In the genomic region with DNA sequence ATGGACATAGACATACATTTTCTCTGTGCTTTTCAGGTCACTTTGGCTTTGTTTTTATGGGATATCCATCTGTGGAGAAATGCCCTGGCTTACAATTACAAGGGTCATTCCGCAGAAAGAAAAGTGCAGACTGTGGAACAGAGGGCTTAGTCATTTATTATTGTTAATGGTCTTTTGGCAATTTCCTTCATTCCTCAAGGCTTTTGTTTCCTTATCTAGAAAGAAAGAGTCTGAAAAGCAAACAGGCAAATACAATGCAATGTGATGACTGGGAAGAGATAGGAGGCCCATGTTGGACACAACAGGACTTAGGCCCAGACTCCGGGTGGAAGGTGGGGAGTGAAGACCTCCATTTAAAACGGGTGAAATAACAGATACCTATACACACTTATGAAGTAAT, we compare ENCODE assay signal across 16 cellular contexts.
DNase-seq lines count a peak whose midpoint lies in the region; ATAC-seq and TF ChIP-seq lines count a peak whose summit lies in the region.
"Had no signal": no experiment of that assay in that cellular context is flagged by ENCODE, and none has a peak within 500 bp of the region (broad histone marks: within the 10 kb centered on the region; RNA-seq: fewer than 3 reads in every experiment).

No MANE protein-coding gene starts in this region.

- no peaks in the 10 kb centered on the region for H3K9me3 Mint-ChIP-seq in chondrocyte (ENCODE audit: low read depth)
- no peaks in the 10 kb centered on the region for H3K9me3 Mint-ChIP-seq in stimulated activated memory B cell treated with anti-CD40 and anti-IgM and Interleukin-4, amounts not matched to agents 10 μg/mL and 1 μg/mL and 100 μg/mL, for 72 hours
- H3K9me3 Mint-ChIP-seq: natural killer cell; T-helper 2 cell treated with Interferon-gamma antibody and Interleukin-4, amounts not matched to agents 5 μg/mL and 100 μg/mL, for 36 hours had no signal

- H3K4me1 Mint-ChIP-seq in chondrocyte (ENCODE audit: low read depth), result peaks cover 24% of the 10 kb centered on the region
- no peaks in the 10 kb centered on the region for H3K4me1 Mint-ChIP-seq in stimulated activated memory B cell treated with anti-CD40 and anti-IgM and Interleukin-4, amounts not matched to agents 10 μg/mL and 1 μg/mL and 100 μg/mL, for 72 hours
- H3K4me1 Mint-ChIP-seq: natural killer cell had no signal

- no peak overlapping the region for H3K4me3 Mint-ChIP-seq in chondrocyte (ENCODE audit: unreplicated experiment)
- no peak overlapping the region for H3K4me3 Mint-ChIP-seq in stimulated activated memory B cell treated with anti-CD40 and anti-IgM and Interleukin-4, amounts not matched to agents 10 μg/mL and 1 μg/mL and 100 μg/mL, for 72 hours
- H3K4me3 Mint-ChIP-seq: natural killer cell; T-helper 2 cell treated with Interferon-gamma antibody and Interleukin-4, amounts not matched to agents 5 μg/mL and 100 μg/mL, for 36 hours had no signal

- peak; percentile 27 for ATAC-seq in stimulated activated memory B cell treated with anti-CD40 and anti-IgM and Interleukin-4, amounts not matched to agents 10 μg/mL and 1 μg/mL and 100 μg/mL, for 72 hours
- ATAC-seq in HG02588 (IDR thresholded peaks at IDR 0.05; ENCODE audit: unreplicated experiment) (no peak), GM21360 (IDR thresholded peaks at IDR 0.05; ENCODE audit: unreplicated experiment) (no peak)
- ATAC-seq: left lobe of liver, natural killer cell had no signal

- peak; percentile 45 for DNase-seq in HCEC 1CT
- DNase-seq in chondrocyte (ENCODE audit: low spot score), result no peak
- DNase-seq in iris pigment epithelial cell (ENCODE audit: low read depth), result peak; percentile 75
- no peak for DNase-seq in stimulated activated naive CD4-positive, alpha-beta T cell treated with Interleukin-2 at 50 U/mL for 16 hours (lab: John Stamatoyannopoulos, UW)
- no peak for DNase-seq in NCI-H1092 treated with DMSO at 0.1 percent for 48 hours (lab: John Stamatoyannopoulos, UW)
- DNase-seq: activated CD4-positive, alpha-beta T cell treated with anti-CD3 and anti-CD28 coated beads for 48 hours; activated T-cell treated with anti-CD3 and anti-CD28 coated beads, Interleukin-2, amount 50 U/mL, for 48 hours; amniotic stem cell; GOT3; natural killer cell; spleen had no signal

- H3K27ac Mint-ChIP-seq in chondrocyte (ENCODE audit: unreplicated experiment), result peak overlapping the region; percentile 68
- H3K27ac Mint-ChIP-seq in stimulated activated memory B cell treated with anti-CD40 and anti-IgM and Interleukin-4, amounts not matched to agents 10 μg/mL and 1 μg/mL and 100 μg/mL, for 72 hours, result no peak overlapping the region
- H3K27ac Mint-ChIP-seq: natural killer cell; T-helper 2 cell treated with Interferon-gamma antibody and Interleukin-4, amounts not matched to agents 5 μg/mL and 100 μg/mL, for 36 hours had no signal

- no peaks in the 10 kb centered on the region for H3K36me3 Mint-ChIP-seq in chondrocyte (ENCODE audit: low read depth)
- H3K36me3 Mint-ChIP-seq in stimulated activated memory B cell treated with anti-CD40 and anti-IgM and Interleukin-4, amounts not matched to agents 10 μg/mL and 1 μg/mL and 100 μg/mL, for 72 hours, result no peaks in the 10 kb centered on the region
- H3K36me3 Mint-ChIP-seq: natural killer cell had no signal

- no peak for TF ChIP-seq CTCF in chondrocyte (IDR thresholded peaks at IDR 0.05)

- no peaks in the 10 kb centered on the region for H3K27me3 Mint-ChIP-seq in chondrocyte (ENCODE audit: low read depth)
- H3K27me3 Mint-ChIP-seq in stimulated activated memory B cell treated with anti-CD40 and anti-IgM and Interleukin-4, amounts not matched to agents 10 μg/mL and 1 μg/mL and 100 μg/mL, for 72 hours, result peaks cover 6% of the 10 kb centered on the region

Comparison
In these comparisons a context has a peak if more than half of its experiments do, and no peak if none do; other contexts are left out.
1. DNase-seq: peak in HCEC 1CT (single experiment) and iris pigment epithelial cell (single experiment); none in chondrocyte (single experiment), stimulated activated naive CD4-positive, alpha-beta T cell treated with Interleukin-2 at 50 U/mL for 16 hours (single experiment) and NCI-H1092 treated with DMSO at 0.1 percent for 48 hours (single experiment).